ENCODE assay signal across 1 cellular context in genomic region chr19:42488783-42489521, GRCh38.
TF ChIP-seq lines count a peak whose summit lies in the region.

No MANE protein-coding gene starts in this region.

TF ChIP-seq in H1, 55 proteins besides CTCF, POLR2A, EP300 and RAD21 (continued from another document):
- no peak for TF ChIP-seq RNF2 (IDR thresholded peaks at IDR 0.05; ENCODE audit: borderline replicate concordance, low read depth, low read length, missing control alignments, poor library complexity, severe bottlenecking)
- no peak for TF ChIP-seq ASH2L (IDR thresholded peaks at IDR 0.05; ENCODE audit: low read length)
- TF ChIP-seq TEAD4 (IDR thresholded peaks at IDR 0.05; ENCODE audit: low read depth, low read length): no peak
- TF ChIP-seq RFX5 (IDR thresholded peaks at IDR 0.05; ENCODE audit: borderline replicate concordance, low read depth, low read length): no peak
- TF ChIP-seq POU5F1 (IDR thresholded peaks at IDR 0.05; ENCODE audit: low read depth, low read length): no peak
- no peak for TF ChIP-seq GTF2F1 (IDR thresholded peaks at IDR 0.05; ENCODE audit: borderline replicate concordance, low read depth, low read length)
- no peak for TF ChIP-seq BACH1 (IDR thresholded peaks at IDR 0.05; ENCODE audit: low read length)
- TF ChIP-seq SIX5 (IDR thresholded peaks at IDR 0.05; ENCODE audit: low read depth, low read length): no peak
- no peak for TF ChIP-seq TAF1 (IDR thresholded peaks at IDR 0.05; ENCODE audit: low read depth, low read length)
